ENCODE assay signal across 8 cellular contexts in genomic region chr2:134411828-134412638, GRCh38.
A peak's percentile ranks its signal among the peaks of the same experiment; 100 is the strongest.
DNase-seq lines count a peak whose midpoint lies in the region; ATAC-seq, FAIRE-seq and TF ChIP-seq lines count a peak whose summit lies in the region.

No MANE protein-coding gene starts in this region.

- H3K4me1 ChIP-seq in adipocyte (ENCODE audit: control insufficient read depth, insufficient read depth, low read length) (peaks cover 23% of the 10 kb centered on the region), left ventricle myocardium inferior (peaks cover 53% of the 10 kb centered on the region)

- no peaks in the 10 kb centered on the region for H3K36me3 ChIP-seq in adipocyte (ENCODE audit: control insufficient read depth, insufficient read depth, low read length, severe bottlenecking)
- H3K36me3 ChIP-seq in left ventricle myocardium inferior: peaks cover 3% of the 10 kb centered on the region

- H3K9ac ChIP-seq in adipocyte (ENCODE audit: low read length): no peak overlapping the region

- TF ChIP-seq CTCF in left ventricle myocardium inferior (IDR thresholded peaks at IDR 0.05; ENCODE audit: borderline replicate concordance): peak; percentile 81

- FAIRE-seq in GM12891 (lab: Jason Lieb, UNC): peak; percentile 99

- intact Hi-C loops in left ventricle myocardium inferior (cut with micrococcal nuclease): loop anchor here (2.0 to 10.0 kb wide), 2 partner anchors 167 to 293 kb away; no protein-coding TSS in a partner anchor
- intact Hi-C loops in sciatic nerve (cut with DNase I): no loop called here

- H3K9me3 ChIP-seq in adipocyte (ENCODE audit: control insufficient read depth, low read length): no peaks in the 10 kb centered on the region
- no peaks in the 10 kb centered on the region for H3K9me3 ChIP-seq in left ventricle myocardium inferior (replicated peaks)

- DNase-seq in GM12891 (ENCODE audit: insufficient read length, low spot score) (peak; percentile 30), NCI-H128 (lab: John Stamatoyannopoulos, UW; ENCODE audit: unreplicated experiment) (peak; percentile 42), SKM-1 treated with dmso at 0.1 percent for 144 hours (lab: John Stamatoyannopoulos, UW; ENCODE audit: unreplicated experiment) (peak; percentile 46), adipocyte (ENCODE audit: low read depth) (peak; percentile 88), left ventricle myocardium inferior (peak; percentile 47), sciatic nerve (ENCODE audit: low spot score) (peak; percentile 83), HuH-7.5 (ENCODE audit: low spot score) (no peak)

- ATAC-seq in HG02678 (IDR thresholded peaks at IDR 0.05; ENCODE audit: unreplicated experiment) (peak; percentile 95), sciatic nerve (peak; percentile 98)

- TF ChIP-seq POLR2A in GM12891 (IDR thresholded peaks at IDR 0.05; ENCODE audit: low read depth, low read length): no peak

- H3K4me3 ChIP-seq in adipocyte (ENCODE audit: low read length) (no peak overlapping the region), left ventricle myocardium inferior (no peak overlapping the region)

- no peaks in the 10 kb centered on the region for H3K27me3 ChIP-seq in adipocyte (replicated peaks; ENCODE audit: control insufficient read depth, insufficient read depth, low read length)
- no peaks in the 10 kb centered on the region for H3K27me3 ChIP-seq in left ventricle myocardium inferior (ENCODE audit: low read depth)

- H3K27ac ChIP-seq in left ventricle myocardium inferior (replicated peaks): peak overlapping the region; percentile 67

TF ChIP-seq in GM12891, 5 proteins besides CTCF, POLR2A, EP300 and RAD21:
- TF ChIP-seq SPI1 (IDR thresholded peaks at IDR 0.05; ENCODE audit: low read depth, low read length): no peak
- TF ChIP-seq PAX5 (IDR thresholded peaks at IDR 0.05; ENCODE audit: insufficient read depth, low read length, severe bottlenecking): peak; percentile 74
- TF ChIP-seq TAF1 (IDR thresholded peaks at IDR 0.05; ENCODE audit: low read depth, low read length): no peak
- peak; percentile 67; the same call in 1 of the 2 replicates for TF ChIP-seq POU2F2 (IDR thresholded peaks at IDR 0.05; ENCODE audit: low read depth, low read length)
